In genomic region chr13:31881495-31881882, GRCh38 we compare ENCODE assay signal across 1 cellular context.
TF ChIP-seq lines count a peak whose summit lies in the region.

No MANE protein-coding gene starts in this region.

TF ChIP-seq in GM12878, 131 proteins besides CTCF, POLR2A, EP300 and RAD21 (continued from another document):
- TF ChIP-seq NFIC (IDR thresholded peaks at IDR 0.05; ENCODE audit: low read depth, low read length), result 0 out of 2 replicates have a peak, but pooled peaks have one; percentile 5
